ENCODE assay signal across 22 cellular contexts in genomic region chr2:148642112-148642744, GRCh38. TPM values are rescaled to one million over a fixed set of nuclear protein-coding genes. Genes with fewer than 3 reads are reported as not detected.
A peak's percentile ranks its signal among the peaks of the same experiment; 100 is the strongest.
DNase-seq lines count a peak whose midpoint lies in the region; ATAC-seq, FAIRE-seq and TF ChIP-seq lines count a peak whose summit lies in the region.
"Had no signal": no experiment of that assay in that cellular context is flagged by ENCODE, and none has a peak within 500 bp of the region (broad histone marks: within the 10 kb centered on the region; RNA-seq: fewer than 3 reads in every experiment).

No MANE protein-coding gene starts in this region.

- intact Hi-C loops in activated naive CD4-positive, alpha-beta T cell treated with anti-CD3 and anti-CD28 coated beads for 36 hours (cut with micrococcal nuclease), result loop anchor here (5.0 to 10.0 kb wide), 2 partner anchors 525 to 1347 kb away; no protein-coding TSS in a partner anchor
- intact Hi-C loops in K562 (cut with micrococcal nuclease), result loop anchor here (5.0 to 10.0 kb wide), 2 partner anchors 170 to 923 kb away; no protein-coding TSS in a partner anchor

- H3K27me3 ChIP-seq in ACC112 (ENCODE audit: insufficient read depth, low read length) (no peaks in the 10 kb centered on the region), K562 (ENCODE audit: control insufficient read depth in 2 of 2, insufficient read depth in 2 of 2, low read length in 2 of 2) (peaks cover 9 to 16% of the 10 kb centered on the region in 2 experiments; a peak in 4 of 5 replicates), H9 (ENCODE audit: insufficient read depth, low read length) (no peaks in the 10 kb centered on the region)

- H3K18ac ChIP-seq in H9 (ENCODE audit: insufficient read length, low read depth, low read length), result no peak overlapping the region

- H3K4me2 ChIP-seq in K562 (ENCODE audit: insufficient read depth, low read length) (no peak overlapping the region), H9 (ENCODE audit: insufficient read depth, insufficient read length, low read length) (no peak overlapping the region)

- no peak for TF ChIP-seq RAD21 in K562 (CRISPR knock-in tag; conservative IDR thresholded peaks at IDR 0.05 in 1 of 2, IDR thresholded peaks at IDR 0.05 in 1 of 2)

- no peak overlapping the region for H2BK15ac ChIP-seq in H9 (ENCODE audit: low read depth, low read length)

- no peak for TF ChIP-seq EP300 in K562 (IDR thresholded peaks at IDR 0.05; ENCODE audit: low read length)

- H3K56ac ChIP-seq in H9 (ENCODE audit: insufficient read length, low read depth, low read length), result no peak overlapping the region

- no peak overlapping the region for H2BK20ac ChIP-seq in H9 (ENCODE audit: low read depth, low read length, poor library complexity, severe bottlenecking)

- H2AK5ac ChIP-seq in H9 (ENCODE audit: insufficient read length, low read length), result no peak overlapping the region

- no peaks in the 10 kb centered on the region for H3K27me3 Mint-ChIP-seq in activated naive CD4-positive, alpha-beta T cell treated with anti-CD3 and anti-CD28 coated beads for 36 hours (ENCODE audit: low read depth)
- H3K27me3 Mint-ChIP-seq in nephron (ENCODE audit: low read depth), result peaks cover 25% of the 10 kb centered on the region
- peaks cover 16% of the 10 kb centered on the region for H3K27me3 Mint-ChIP-seq in H9 (ENCODE audit: low read depth)
- H3K27me3 Mint-ChIP-seq in T-cell, result no peaks in the 10 kb centered on the region

- 74% methylated on average over 2 of the region's 2 CpGs for WGBS in K562 (ENCODE audit: insufficient coverage, low coverage, missing lambda C conversion rate)
- no CpG with 5 or more reads among the region's 2 CpGs for whole genome bisulfite sequencing in H9 (ENCODE audit: extremely low coverage, insufficient read length, low lambda C conversion rate)

- H2BK12ac ChIP-seq in H9 (ENCODE audit: insufficient read length, low read depth, low read length), result no peak overlapping the region

- no peaks in the 10 kb centered on the region for H3K9me1 ChIP-seq in K562 (ENCODE audit: control insufficient read depth, insufficient read depth, low read length)

- CTCF ChIA-PET in activated naive CD4-positive, alpha-beta T cell treated with anti-CD3 and anti-CD28 coated beads for 36 hours (lab: Charles Lee), result no interaction called here
- CTCF ChIA-PET in K562 (lab: Yijun Ruan, JAX; ENCODE audit: low intra/inter-chr PET ratio) (interaction anchor here (4.3 kb wide), 1 partner anchor 348 kb away, joined by 29 read pairs; no protein-coding TSS in a partner anchor), T-cell (lab: Charles Lee) (interaction anchor here in 1 of 2 donors (2.1 to 2.4 kb wide), 2 partner anchors 118 to 133 kb away, joined by 6 to 8 read pairs; no protein-coding TSS in a partner anchor)

- no peak overlapping the region for H3K23ac ChIP-seq in H9 (ENCODE audit: insufficient read length, low read depth, low read length)

- no peaks in the 10 kb centered on the region for H3K9me3 Mint-ChIP-seq in activated naive CD4-positive, alpha-beta T cell treated with anti-CD3 and anti-CD28 coated beads for 36 hours
- H3K9me3 Mint-ChIP-seq in nephron (no peaks in the 10 kb centered on the region), H9 (peaks cover 0 to 2% of the 10 kb centered on the region in 2 experiments; a peak in 1 of 5 replicates), T-cell (no peaks in the 10 kb centered on the region)
- H3K9me3 Mint-ChIP-seq: HFFc6 had no signal

- H4K20me1 ChIP-seq in K562 (replicated peaks; ENCODE audit: control insufficient read depth, insufficient read depth, low read length), result peaks cover 9% of the 10 kb centered on the region
- no peaks in the 10 kb centered on the region for H4K20me1 ChIP-seq in H9 (ENCODE audit: control insufficient read depth, insufficient read depth, insufficient read length)

- no TSS peak for BruUV-seq in K562 (replicated peaks; lab: Mats Ljungman, UMichigan)

- H3K14ac ChIP-seq in H9 (ENCODE audit: insufficient read depth, low read length), result no peak overlapping the region

- H3K4me1 ChIP-seq in ACC112 (ENCODE audit: control insufficient read depth, insufficient read depth, low read length, unreplicated experiment), result peaks cover 19% of the 10 kb centered on the region
- peaks cover 14 to 24% of the 10 kb centered on the region in 2 experiments for H3K4me1 ChIP-seq in K562 (replicated peaks in 1 of 2; ENCODE audit: control insufficient read depth in 2 of 2, insufficient read depth in 2 of 2, low read length in 2 of 2)
- H3K4me1 ChIP-seq in H9 (ENCODE audit: insufficient read depth, low read length), result no peaks in the 10 kb centered on the region; the same call in 1 of the 2 replicates

- no peak overlapping the region for H3K9ac ChIP-seq in K562 (ENCODE audit: insufficient read depth in 1 of 2, low read depth in 2 of 2, low read length in 2 of 2)
- no peak overlapping the region for H3K9ac ChIP-seq in H9 (ENCODE audit: extremely low read depth, insufficient read length, low read length)

- peaks cover 2% of the 10 kb centered on the region for H3K36me3 Mint-ChIP-seq in activated naive CD4-positive, alpha-beta T cell treated with anti-CD3 and anti-CD28 coated beads for 36 hours (ENCODE audit: low read depth)
- H3K36me3 Mint-ChIP-seq in nephron (ENCODE audit: low read depth) (peaks cover 4% of the 10 kb centered on the region), H9 (ENCODE audit: insufficient read depth in 1 of 3, low read depth in 3 of 3) (peaks cover 0 to 2% (median 0%) of the 10 kb centered on the region in 3 experiments; a peak in 1 of 7 replicates), T-cell (peaks cover 3% of the 10 kb centered on the region)
- H3K36me3 Mint-ChIP-seq: CD4-positive, CD25-positive, alpha-beta regulatory T cell had no signal

- H4K91ac ChIP-seq in H9 (ENCODE audit: insufficient read length, low read depth, low read length), result no peak overlapping the region

- H3K4ac ChIP-seq in H9 (ENCODE audit: low read depth, low read length), result no peak overlapping the region

- peak overlapping the region; percentile 18 for H2AFZ ChIP-seq in ACC112 (ENCODE audit: low read length, unreplicated experiment)
- H2AFZ ChIP-seq in K562 (ENCODE audit: low read depth, low read length), result no peak overlapping the region
- no peak overlapping the region for H2AFZ ChIP-seq in H9 (ENCODE audit: low read length)

- peak overlapping the region; percentile 28 for H3K27ac Mint-ChIP-seq in activated naive CD4-positive, alpha-beta T cell treated with anti-CD3 and anti-CD28 coated beads for 36 hours
- H3K27ac Mint-ChIP-seq in nephron (no peak overlapping the region), H9 (no peak overlapping the region), T-cell (no peak overlapping the region)
- H3K27ac Mint-ChIP-seq: HFFc6 had no signal

- H3K27ac ChIP-seq in ACC112 (ENCODE audit: low read depth, low read length) (no peak overlapping the region), K562 (ENCODE audit: extremely low read depth, low read depth, low read length) (no peak overlapping the region), H9 (ENCODE audit: insufficient read length, low read depth, low read length) (no peak overlapping the region)
- H3K27ac ChIP-seq: SJSA1 had no signal

- no peak for ATAC-seq in K562
- no peak for ATAC-seq in activated CD4-positive, CD25-positive, alpha-beta regulatory T cell treated with anti-CD3 and anti-CD28 coated beads, Interleukin-2, amount 50 U/mL, for 24 hours
- no peak for ATAC-seq in T-cell (replicated peaks in 1 of 4)
- ATAC-seq: Right ventricle myocardium inferior had no signal

- peaks cover 24% of the 10 kb centered on the region for H3K4me1 Mint-ChIP-seq in activated naive CD4-positive, alpha-beta T cell treated with anti-CD3 and anti-CD28 coated beads for 36 hours (ENCODE audit: low read depth)
- peaks cover 10% of the 10 kb centered on the region for H3K4me1 Mint-ChIP-seq in nephron
- peaks cover 20% of the 10 kb centered on the region in 2 experiments for H3K4me1 Mint-ChIP-seq in H9
- peaks cover 21 to 27% (median 23%) of the 10 kb centered on the region in 3 donors for H3K4me1 Mint-ChIP-seq in T-cell

- H3K9me3 ChIP-seq in K562 (replicated peaks; ENCODE audit: control insufficient read depth, insufficient read depth, low read depth, low read length) (no peaks in the 10 kb centered on the region), H9 (ENCODE audit: control insufficient read depth, low read depth, low read length) (no peaks in the 10 kb centered on the region)
- H3K9me3 ChIP-seq: SJSA1 had no signal

- H3K23me2 ChIP-seq in H9 (ENCODE audit: insufficient read length, low read depth, low read length, poor library complexity, severe bottlenecking), result peaks cover 12% of the 10 kb centered on the region

- POLR2A ChIA-PET in K562 (lab: Yijun Ruan, JAX), result interaction anchor here (0.7 to 0.8 kb wide), 2 partner anchors 8 to 838 kb away, joined by 4 to 5 read pairs; no protein-coding TSS in a partner anchor
- POLR2A ChIA-PET in T-cell (lab: Charles Lee), result no interaction called here

- H4K8ac ChIP-seq in H9 (replicated peaks; ENCODE audit: insufficient read length, low read depth, low read length), result no peak overlapping the region

- no peak for TF ChIP-seq CTCF in K562 (IDR thresholded peaks at IDR 0.05 in 2 of 3, conservative IDR thresholded peaks at IDR 0.05 in 1 of 3; ENCODE audit: insufficient read depth in 2 of 3, low read depth in 1 of 3, low read length in 3 of 3)
- no peak for TF ChIP-seq CTCF in nephron (IDR thresholded peaks at IDR 0.05; ENCODE audit: unreplicated experiment in 3 of 3)
- no peak for TF ChIP-seq CTCF in H9 (conservative IDR thresholded peaks at IDR 0.05)

- no peak for TF ChIP-seq POLR2A in K562 (conservative IDR thresholded peaks at IDR 0.05)

- H2BK5ac ChIP-seq in H9 (ENCODE audit: insufficient read length, low read length), result no peak overlapping the region

- H3K36me3 ChIP-seq in ACC112 (ENCODE audit: insufficient read depth, low read length), result no peaks in the 10 kb centered on the region
- no peaks in the 10 kb centered on the region for H3K36me3 ChIP-seq in K562 (ENCODE audit: control insufficient read depth, insufficient read depth, low read length)

- no peak overlapping the region for H3K4me3 Mint-ChIP-seq in activated naive CD4-positive, alpha-beta T cell treated with anti-CD3 and anti-CD28 coated beads for 36 hours
- peak overlapping the region; percentile 15 to 92 (median 59) for H3K4me3 Mint-ChIP-seq in nephron
- no peak overlapping the region for H3K4me3 Mint-ChIP-seq in H9
- no peak overlapping the region for H3K4me3 Mint-ChIP-seq in T-cell

- H3T11ph ChIP-seq in H9 (ENCODE audit: low read length), result no peak overlapping the region

- no peak for FAIRE-seq in K562 (lab: Jason Lieb, UNC)
- FAIRE-seq: RCC 7860 had no signal

- DNase-seq in activated naive CD4-positive, alpha-beta T cell treated with anti-CD3 and anti-CD28 coated beads for 36 hours, result no peak
- DNase-seq in activated naive CD4-positive, alpha-beta T cell treated with Interleukin-2 at 50 U/mL for 16 hours, result no peak
- DNase-seq in K562 (ENCODE audit: extremely low read depth in 1 of 4, low spot score in 3 of 4) (no peak), H9 (no peak), T-cell (no peak)
- DNase-seq: 8988T; CD4-positive, CD25-positive, alpha-beta regulatory T cell; COR-L47; DMS 273 treated with DMSO at 0.1 percent for 48 hours; HFFc6; NCI-H1092 treated with DMSO at 0.1 percent for 48 hours; NCI-H146; NCI-H2029 treated with DMSO at 0.1 percent for 48 hours; NCI-H226; NCI-H510A treated with DMSO at 0.1 percent for 48 hours; NCI-H748 treated with DMSO at 0.1 percent for 48 hours had no signal

- in situ Hi-C loops in K562 (cut with MboI), result no loop called here

- no peak overlapping the region for H3K4me3 ChIP-seq in ACC112 (ENCODE audit: low read depth, low read length)
- H3K4me3 ChIP-seq in K562, result no peak overlapping the region
- H3K4me3 ChIP-seq: SJSA1 had no signal

- peaks cover 19% of the 10 kb centered on the region for H3K79me2 ChIP-seq in ACC112 (ENCODE audit: control insufficient read depth, insufficient read depth, low read length, unreplicated experiment)
- peaks cover 20% of the 10 kb centered on the region for H3K79me2 ChIP-seq in K562 (ENCODE audit: control insufficient read depth, insufficient read depth, low read length)
- H3K79me2 ChIP-seq in H9 (ENCODE audit: insufficient read depth, low read length), result peaks cover 10% of the 10 kb centered on the region

- H2BK120ac ChIP-seq in H9 (ENCODE audit: low read depth, low read length, poor library complexity, severe bottlenecking), result no peak overlapping the region

- no peak overlapping the region for H4K5ac ChIP-seq in H9 (ENCODE audit: insufficient read length, low read depth, low read length)

- no peaks in the 10 kb centered on the region for H3K79me1 ChIP-seq in H9 (ENCODE audit: insufficient read depth, low read depth, low read length, poor library complexity, severe bottlenecking)

RNA-seq across cellular contexts. Expression of gene EPC2, which starts 2.3 kb away (rescaled TPM):
- total RNA-seq in activated naive CD4-positive, alpha-beta T cell treated with anti-CD3 and anti-CD28 coated beads for 36 hours, result 10 to 100 TPM; 22.8 to 24.0 TPM
- 29.3 and 103 TPM in 2 replicates for total RNA-seq in K562 (2011; cell fraction: chromatin; rRNA removed; ENCODE audit: low replicate concordance)
- 17.2 and 20.8 TPM in 2 replicates for total RNA-seq in K562 (2011; cell fraction: nucleolus; rRNA removed)
- 59.7 and 110 TPM in 2 replicates for total RNA-seq in K562 (2011; cell fraction: nucleoplasm; rRNA removed)
- total RNA-seq in K562 (2014; rRNA removed) (17.2 and 18.0 TPM in 2 replicates), K562 (2014; rRNA removed; fragmentation: Illumina TruSeq; extraction: Trizol) (30.1 and 37.9 TPM in 2 replicates), K562 (2015; rRNA removed; fragmentation: Illumina TruSeq; extraction: Trizol) (29.5 and 31.9 TPM in 2 replicates), K562 (2021) (24.1 and 29.5 TPM in 2 replicates), H9 (2021) (31.3 and 31.5 TPM in 2 replicates), T-cell (10 to 100 TPM; 54.3 to 84.3 (median 66.9) TPM)
- polyA plus RNA-seq in K562 (2011; rRNA removed) (30.7 and 35.8 TPM in 2 replicates), K562 (2014; fragmentation: Illumina TruSeq; extraction: Trizol) (28.0 and 29.1 TPM in 2 replicates), K562 (2014; fragmentation: Nextera tagmentation; extraction: Ambion mirVana) (1 to 10 TPM; 7.0 to 7.6 TPM), K562 (2014; rRNA removed) (17.3 and 20.0 TPM in 2 replicates)
- 11.9 and 22.2 TPM in 2 replicates for polyA plus RNA-seq in K562 (2011; cell fraction: cytosol; rRNA removed)
- polyA plus RNA-seq in K562 (2011; cell fraction: nucleus; rRNA removed), result 21.3 and 27.9 TPM in 2 replicates
- polyA plus RNA-seq in K562 (2012), result 18.9 and 24.2 TPM in 2 replicates
- 55.8 and 58.9 TPM in 2 replicates for polyA minus RNA-seq in K562 (2011; rRNA and poly(A)+ RNA removed)
- polyA minus RNA-seq in K562 (2011; cell fraction: cytosol; rRNA and poly(A)+ RNA removed), result 12.3 and 15.6 TPM in 2 replicates
- polyA minus RNA-seq in K562 (2011; cell fraction: nucleus; rRNA and poly(A)+ RNA removed), result 41.3 and 46.5 TPM in 2 replicates

Comparison
In these comparisons a context has a peak if more than half of its experiments do, and no peak if none do; other contexts are left out.
1. H3K4me3 Mint-ChIP-seq: peak in nephron (3 of 3); none in activated naive CD4-positive, alpha-beta T cell treated with anti-CD3 and anti-CD28 coated beads for 36 hours (single experiment), H9 (0 of 2) and T-cell (0 of 3).